ENCODE assay signal across 1 cellular context in genomic region chr12:19613051-19613535, GRCh38.
TF ChIP-seq lines count a peak whose summit lies in the region.

No MANE protein-coding gene starts in this region.

TF ChIP-seq in HepG2, 621 proteins besides CTCF, POLR2A, EP300 and RAD21:
- TF ChIP-seq HMGXB3 (CRISPR knock-in tag; IDR thresholded peaks at IDR 0.05; ENCODE audit: borderline replicate concordance): no peak
- TF ChIP-seq, protein P1, sequence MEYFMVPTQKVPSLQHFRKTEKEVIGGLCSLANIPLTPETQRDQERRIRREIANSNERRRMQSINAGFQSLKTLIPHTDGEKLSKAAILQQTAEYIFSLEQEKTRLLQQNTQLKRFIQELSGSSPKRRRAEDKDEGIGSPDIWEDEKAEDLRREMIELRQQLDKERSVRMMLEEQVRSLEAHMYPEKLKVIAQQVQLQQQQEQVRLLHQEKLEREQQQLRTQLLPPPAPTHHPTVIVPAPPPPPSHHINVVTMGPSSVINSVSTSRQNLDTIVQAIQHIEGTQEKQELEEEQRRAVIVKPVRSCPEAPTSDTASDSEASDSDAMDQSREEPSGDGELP (IDR thresholded peaks at IDR 0.05; ENCODE audit: borderline replicate concordance, low read depth): no peak
- no peak for TF ChIP-seq SAFB2 (CRISPR knock-in tag; IDR thresholded peaks at IDR 0.05; ENCODE audit: borderline replicate concordance, low read depth)
- no peak for TF ChIP-seq HOXA9 (CRISPR knock-in tag; IDR thresholded peaks at IDR 0.05; ENCODE audit: borderline replicate concordance)
- no peak for TF ChIP-seq ARNT (IDR thresholded peaks at IDR 0.05)
- no peak for TF ChIP-seq CC2D1A (CRISPR knock-in tag; IDR thresholded peaks at IDR 0.05)
- TF ChIP-seq ZNF709 (CRISPR knock-in tag; IDR thresholded peaks at IDR 0.05): no peak
- no peak for TF ChIP-seq ZBTB1 (CRISPR knock-in tag; IDR thresholded peaks at IDR 0.05; ENCODE audit: borderline replicate concordance)
- TF ChIP-seq, protein P2, sequence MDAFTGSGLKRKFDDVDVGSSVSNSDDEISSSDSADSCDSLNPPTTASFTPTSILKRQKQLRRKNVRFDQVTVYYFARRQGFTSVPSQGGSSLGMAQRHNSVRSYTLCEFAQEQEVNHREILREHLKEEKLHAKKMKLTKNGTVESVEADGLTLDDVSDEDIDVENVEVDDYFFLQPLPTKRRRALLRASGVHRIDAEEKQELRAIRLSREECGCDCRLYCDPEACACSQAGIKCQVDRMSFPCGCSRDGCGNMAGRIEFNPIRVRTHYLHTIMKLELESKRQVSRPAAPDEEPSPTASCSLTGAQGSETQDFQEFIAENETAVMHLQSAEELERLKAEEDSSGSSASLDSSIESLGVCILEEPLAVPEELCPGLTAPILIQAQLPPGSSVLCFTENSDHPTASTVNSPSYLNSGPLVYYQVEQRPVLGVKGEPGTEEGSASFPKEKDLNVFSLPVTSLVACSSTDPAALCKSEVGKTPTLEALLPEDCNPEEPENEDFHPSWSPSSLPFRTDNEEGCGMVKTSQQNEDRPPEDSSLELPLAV (CRISPR knock-in tag; conservative IDR thresholded peaks at IDR 0.05; ENCODE audit: low read depth): no peak
- TF ChIP-seq ZNF136 (CRISPR knock-in tag; IDR thresholded peaks at IDR 0.05; ENCODE audit: low read depth): no peak
- no peak for TF ChIP-seq ZNF354B (CRISPR knock-in tag; IDR thresholded peaks at IDR 0.05)
- no peak for TF ChIP-seq CCAR2 (optimal IDR thresholded peaks at IDR 0.05; ENCODE audit: low read depth, low read length)
- TF ChIP-seq FIP1L1 (IDR thresholded peaks at IDR 0.05; ENCODE audit: borderline replicate concordance, insufficient read depth, low read depth, low read length): no peak
- TF ChIP-seq HMG20B (CRISPR knock-in tag; conservative IDR thresholded peaks at IDR 0.05): no peak
- TF ChIP-seq MYNN (CRISPR knock-in tag; IDR thresholded peaks at IDR 0.05; ENCODE audit: low read depth): no peak
TF ChIP-seq in HepG2: peak in this region for 0.
